Comparison of ENCODE assay signal across 1 cellular context in the genomic region with DNA sequence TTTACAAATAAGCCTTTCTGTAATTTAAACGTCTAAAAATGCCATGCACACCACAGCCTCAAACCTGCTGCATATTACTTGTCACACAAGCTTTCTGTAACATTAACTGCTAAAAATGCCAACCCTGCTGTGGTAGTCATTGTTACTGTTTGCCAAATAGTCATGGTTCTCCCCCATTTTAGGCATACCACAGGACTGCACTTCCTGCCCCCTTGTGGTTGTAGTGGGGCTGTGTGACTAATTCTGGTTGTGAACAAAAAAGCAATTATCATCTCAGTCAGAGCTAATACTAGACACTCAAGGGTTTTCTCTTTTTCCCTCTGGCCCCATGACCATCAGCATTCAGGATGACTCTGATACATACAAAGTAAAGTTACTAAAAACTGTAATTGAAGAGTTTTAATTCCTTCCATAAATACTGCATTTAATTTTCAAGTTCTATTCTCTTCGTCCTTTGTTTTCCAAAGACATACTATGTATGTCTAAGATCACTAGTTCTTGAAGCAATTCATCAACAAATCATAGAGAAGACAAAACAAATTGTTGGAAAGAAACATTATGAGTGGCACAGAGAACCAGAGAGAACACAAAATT.
TF ChIP-seq lines count a peak whose summit lies in the region.

No MANE protein-coding gene starts in this region.

TF ChIP-seq in HepG2, 621 proteins besides CTCF, POLR2A, EP300 and RAD21:
- TF ChIP-seq HOMEZ (CRISPR knock-in tag; IDR thresholded peaks at IDR 0.05; ENCODE audit: low read depth): no peak
- peak; percentile 42; the same call in 1 of the 2 replicates for TF ChIP-seq SMC3 (IDR thresholded peaks at IDR 0.05; ENCODE audit: low read length)
- peak; percentile 38 for TF ChIP-seq STAG1 (CRISPR knock-in tag; IDR thresholded peaks at IDR 0.05)
